10 cellular contexts compared by ENCODE assay signal in the genomic region with DNA sequence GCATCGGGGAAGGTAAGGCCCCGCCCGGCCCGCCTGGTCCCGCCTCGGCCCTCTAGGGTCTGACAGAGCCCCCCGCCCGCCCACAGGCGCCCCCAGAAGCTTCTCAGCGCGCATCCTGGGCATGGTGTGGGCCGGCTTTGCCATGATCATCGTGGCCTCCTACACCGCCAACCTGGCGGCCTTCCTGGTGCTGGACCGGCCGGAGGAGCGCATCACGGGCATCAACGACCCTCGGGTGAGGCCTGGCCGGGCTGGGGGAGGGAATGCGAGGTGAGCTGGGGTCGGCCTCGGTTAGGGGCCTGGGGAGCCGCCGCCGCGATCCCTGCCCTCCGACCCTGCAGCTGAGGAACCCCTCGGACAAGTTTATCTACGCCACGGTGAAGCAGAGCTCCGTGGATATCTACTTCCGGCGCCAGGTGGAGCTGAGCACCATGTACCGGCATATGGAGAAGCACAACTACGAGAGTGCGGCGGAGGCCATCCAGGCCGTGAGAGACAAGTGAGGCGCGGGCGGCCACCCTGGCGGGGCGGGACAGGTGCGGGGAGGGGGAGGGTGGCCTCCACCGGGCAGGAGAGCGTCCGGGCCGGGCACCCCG. TPM values are rescaled to one million over a fixed set of nuclear protein-coding genes. Genes with fewer than 3 reads are reported as not detected.
DNase-seq lines count a peak whose midpoint lies in the region; ATAC-seq, FAIRE-seq and TF ChIP-seq lines count a peak whose summit lies in the region.
"Had no signal": no experiment of that assay in that cellular context is flagged by ENCODE, and none has a peak within 500 bp of the region (broad histone marks: within the 10 kb centered on the region; RNA-seq: fewer than 3 reads in every experiment).

No MANE protein-coding gene starts in this region.

- H3K27me3 Mint-ChIP-seq in brain, result peaks cover 89% of the 10 kb centered on the region

- no peak overlapping the region for H3K27ac ChIP-seq in kidney (ENCODE audit: low read depth in 2 of 2, low read length in 2 of 2)
- H3K27ac ChIP-seq in testis, result no peak overlapping the region
- no peak overlapping the region for H3K27ac ChIP-seq in PC-3 (ENCODE audit: low read length)

- no peak overlapping the region for H3K9ac ChIP-seq in kidney (ENCODE audit: low read length in 2 of 2)
- H3K9ac ChIP-seq in PC-3 (ENCODE audit: low read length), result no peak overlapping the region

- H3K27ac Mint-ChIP-seq in brain, result no peak overlapping the region
- H3K27ac Mint-ChIP-seq: activated T-cell treated with anti-CD3 and anti-CD28 coated beads, Interleukin-2, amount 50 U/mL, for 72 hours had no signal

- 3 to 6% methylated on average over 7 to 34 of the region's 52 CpGs for WGBS in testis, 2 donors

- no peaks in the 10 kb centered on the region for H3K36me3 Mint-ChIP-seq in brain

- no peak for FAIRE-seq in kidney (lab: Jason Lieb, UNC)

- H3K79me2 ChIP-seq in PC-3 (ENCODE audit: low read length), result no peaks in the 10 kb centered on the region

- H3F3A ChIP-seq in PC-3 (ENCODE audit: low read length, unreplicated experiment), result no peaks in the 10 kb centered on the region

- TF ChIP-seq POLR2A in testis (IDR thresholded peaks at IDR 0.05), result no peak

- H3K27me3 ChIP-seq in testis (no peaks in the 10 kb centered on the region), PC-3 (ENCODE audit: low read length) (peaks cover 26% of the 10 kb centered on the region)

- H3K9me3 ChIP-seq in kidney (ENCODE audit: control insufficient read depth in 1 of 2, low read length in 2 of 2), result no peaks in the 10 kb centered on the region
- H3K9me3 ChIP-seq in testis, result no peaks in the 10 kb centered on the region
- H3K9me3 ChIP-seq in PC-3 (ENCODE audit: low read length), result no peaks in the 10 kb centered on the region

- H3K9me3 Mint-ChIP-seq in brain, result peaks cover 0 to 6% (median 0%) of the 10 kb centered on the region in 5 experiments
- H3K9me3 Mint-ChIP-seq: activated T-cell treated with anti-CD3 and anti-CD28 coated beads, Interleukin-2, amount 50 U/mL, for 72 hours had no signal

- TF ChIP-seq CTCF in brain (conservative IDR thresholded peaks at IDR 0.05), result peak; percentile 37 to 39
- peak; percentile 22 for TF ChIP-seq CTCF in kidney (IDR thresholded peaks at IDR 0.05; ENCODE audit: borderline replicate concordance, extremely low read depth, insufficient read depth)
- no peak for TF ChIP-seq CTCF in testis (IDR thresholded peaks at IDR 0.05)
- no peak for TF ChIP-seq CTCF in PC-3 (conservative IDR thresholded peaks at IDR 0.05; ENCODE audit: low read depth, low read length)

- H2AFZ ChIP-seq in PC-3 (ENCODE audit: low read length), result no peak overlapping the region

- H3K4me3 ChIP-seq in kidney (ENCODE audit: low read length in 2 of 2) (no peak overlapping the region), testis (peak overlapping the region in 1 of 2 donors; percentile 24), PC-3 (ENCODE audit: low read length) (no peak overlapping the region)

- no peaks in the 10 kb centered on the region for H4K20me1 ChIP-seq in PC-3 (ENCODE audit: low read length)

- peak overlapping the region; percentile 47 to 73 (median 58) for H3K4me3 Mint-ChIP-seq in brain

- intact Hi-C loops in kidney (cut with DNase I) (no loop called here), testis (cut with DNase I; ENCODE audit: low total_unique reads) (no loop called here), PC-3 (cut with micrococcal nuclease) (no loop called here)

- peaks cover 5% of the 10 kb centered on the region for H3K4me1 Mint-ChIP-seq in brain

- peak; percentile 15 for DNase-seq in NCI-H146 (lab: John Stamatoyannopoulos, UW)
- DNase-seq in NCI-H146 treated with DMSO at 0.1 percent for 48 hours (lab: John Stamatoyannopoulos, UW; ENCODE audit: unreplicated experiment), result no peak
- no peak for DNase-seq in kidney
- DNase-seq in testis, result peak; percentile 50
- DNase-seq in PC-3, result no peak
- DNase-seq in NCI-H2081 (lab: John Stamatoyannopoulos, UW), result no peak
- DNase-seq: activated T-cell treated with anti-CD3 and anti-CD28 coated beads, Interleukin-2, amount 50 U/mL, for 72 hours had no signal

- CTCF ChIA-PET in PC-3 (lab: Charles Lee), result no interaction called here

- POLR2A ChIA-PET in PC-3 (lab: Charles Lee; ENCODE audit: unreplicated experiment), result no interaction called here

- H3K9me2 ChIP-seq in PC-3 (replicated peaks; ENCODE audit: low read length), result no peaks in the 10 kb centered on the region

- H3K36me3 ChIP-seq in kidney (ENCODE audit: control insufficient read depth in 1 of 2, insufficient read depth in 2 of 2, low read length in 2 of 2) (no peaks in the 10 kb centered on the region), testis (ENCODE audit: low read depth, missing control alignments) (no peaks in the 10 kb centered on the region), PC-3 (ENCODE audit: low read depth, low read length) (no peaks in the 10 kb centered on the region)

- no TSS peak for BruUV-seq in PC-3 (replicated peaks; lab: Mats Ljungman, UMichigan)

- H3K4me2 ChIP-seq in PC-3 (ENCODE audit: low read length), result no peak overlapping the region

- H3K4me1 ChIP-seq in kidney (ENCODE audit: control insufficient read depth in 1 of 2, insufficient read depth in 1 of 2, low read depth in 1 of 2, low read length in 2 of 2), result peaks cover 0 to 5% of the 10 kb centered on the region in 2 donors
- peaks cover 11% of the 10 kb centered on the region for H3K4me1 ChIP-seq in testis
- no peaks in the 10 kb centered on the region; the same call in 1 of the 2 replicates for H3K4me1 ChIP-seq in PC-3 (ENCODE audit: insufficient read depth, low read length)

- ATAC-seq in PC-3 (no peak), HG03460 (IDR thresholded peaks at IDR 0.05; ENCODE audit: unreplicated experiment) (no peak)
- ATAC-seq: SK-N-SH treated with all-trans-retinoic acid at 6 μM for 48 hours had no signal

RNA-seq across cellular contexts. Expression of a gene that starts 7.2 kb away (rescaled TPM):
- polyA plus RNA-seq in brain (ENCODE audit: insufficient read depth, low read depth, low replicate concordance), result 0.80 TPM
- 0.25 TPM for total RNA-seq in kidney
- not detected for polyA plus RNA-seq in kidney (ENCODE audit: insufficient read depth, low read depth, low replicate concordance)
- total RNA-seq in testis, result 1 to 10 TPM; 2.4 to 5.1 TPM
- polyA plus RNA-seq in testis (ENCODE audit: insufficient read depth, low read depth, low replicate concordance), result not detected
- total RNA-seq in PC-3 (2014; rRNA removed), result 0.40 and 2.0 TPM in 2 replicates
- total RNA-seq: activated T-cell treated with anti-CD3 and anti-CD28 coated beads, Interleukin-2, amount 50 U/mL, for 72 hours had no signal

RNA-seq across cellular contexts. Expression of a gene that starts 9.3 kb away (rescaled TPM):
- not detected for polyA plus RNA-seq in brain (ENCODE audit: insufficient read depth, low read depth, low replicate concordance)
- total RNA-seq in kidney, result not detected
- not detected for polyA plus RNA-seq in kidney (ENCODE audit: insufficient read depth, low read depth, low replicate concordance)
- total RNA-seq in testis, result 10 to 100 TPM; 19.8 to 37.9 TPM
- polyA plus RNA-seq in testis (ENCODE audit: insufficient read depth, low read depth, low replicate concordance), result 83.2 TPM
- total RNA-seq in PC-3 (2014; rRNA removed), result not detected in 2 replicates

RNA-seq across cellular contexts. Expression of a gene that starts 23.6 kb away (rescaled TPM):
- polyA plus RNA-seq in brain (ENCODE audit: insufficient read depth, low read depth, low replicate concordance), result 81.8 TPM
- total RNA-seq in kidney, result 0.47 TPM
- not detected for polyA plus RNA-seq in kidney (ENCODE audit: insufficient read depth, low read depth, low replicate concordance)
- 1 to 10 TPM; 1.5 to 3.8 TPM for total RNA-seq in testis
- polyA plus RNA-seq in testis (ENCODE audit: insufficient read depth, low read depth, low replicate concordance), result 0.79 TPM
- total RNA-seq in PC-3 (2014; rRNA removed), result 0.11 TPM in 1 of 2 replicates, not detected in the other

RNA-seq across cellular contexts. Expression of a gene that starts 25.8 kb away (rescaled TPM):
- polyA plus RNA-seq in brain (ENCODE audit: insufficient read depth, low read depth, low replicate concordance), result 36.9 TPM
- 57.2 TPM for total RNA-seq in kidney
- polyA plus RNA-seq in kidney (ENCODE audit: insufficient read depth, low read depth, low replicate concordance), result 19.9 TPM
- 10 to 100 TPM; 91.0 to 98.5 TPM for total RNA-seq in testis
- polyA plus RNA-seq in testis (ENCODE audit: insufficient read depth, low read depth, low replicate concordance), result 80.6 TPM
- 21.6 and 30.2 TPM in 2 replicates for total RNA-seq in PC-3 (2014; rRNA removed)

RNA-seq across cellular contexts. Expression of a gene that starts 25.9 kb away (rescaled TPM):
- polyA plus RNA-seq in brain (ENCODE audit: insufficient read depth, low read depth, low replicate concordance) (173 TPM), kidney (ENCODE audit: insufficient read depth, low read depth, low replicate concordance) (131 TPM), testis (ENCODE audit: insufficient read depth, low read depth, low replicate concordance) (211 TPM)
- total RNA-seq in kidney (52.5 TPM), testis (100 to 1,000 TPM; 134 to 137 TPM), PC-3 (2014; rRNA removed) (123 and 148 TPM in 2 replicates)

Comparison
In these comparisons a context has a peak if more than half of its experiments do, and no peak if none do; other contexts are left out.
1. DNase-seq: peak in NCI-H146 (single experiment) and testis (single experiment); none in NCI-H146 treated with DMSO at 0.1 percent for 48 hours (single experiment), kidney (single experiment), PC-3 (single experiment) and NCI-H2081 (0 of 2).
2. CTCF ChIP-seq: peak in brain (2 of 2) and kidney (single experiment); none in testis (0 of 3) and PC-3 (single experiment).
3. RNA of a gene that starts 9.3 kb away (total RNA-seq): 19.8 to 37.9 TPM in testis; not detected in kidney (single experiment) and not detected in PC-3; every median in the first group is over 10 times any median in the second.